Comparison of ENCODE assay signal across 19 cellular contexts in genomic region chr2:44692821-44693220, GRCh38.
DNase-seq lines count a peak whose midpoint lies in the region; ATAC-seq, FAIRE-seq and TF ChIP-seq lines count a peak whose summit lies in the region.
"Had no signal": no experiment of that assay in that cellular context is flagged by ENCODE, and none has a peak within 500 bp of the region (broad histone marks: within the 10 kb centered on the region; RNA-seq: fewer than 3 reads in every experiment).

No MANE protein-coding gene starts in this region.

- POLR2A ChIA-PET in MCF 10A (lab: Yijun Ruan, JAX) (no interaction called here), HEK293T (lab: Yijun Ruan, JAX) (no interaction called here)

- H3K27ac Mint-ChIP-seq in MCF 10A (ENCODE audit: low read depth, unreplicated experiment) = no peak overlapping the region
- no peak overlapping the region for H3K27ac Mint-ChIP-seq in astrocyte (ENCODE audit: unreplicated experiment)
- H3K27ac Mint-ChIP-seq in T-helper 2 cell treated with Interferon-gamma antibody and Interleukin-4, amounts not matched to agents 5 μg/mL and 100 μg/mL, for 36 hours = no peak overlapping the region
- H3K27ac Mint-ChIP-seq: CD14-positive monocyte; CD4-positive, alpha-beta memory T cell had no signal

- peak; percentile 3 for DNase-seq in MCF 10A (ENCODE audit: unreplicated experiment)
- DNase-seq in breast epithelium (ENCODE audit: low spot score in 2 of 2) = no peak
- DNase-seq in astrocyte (ENCODE audit: low read depth) = peak; percentile 19
- DNase-seq in fibroblast of mammary gland (ENCODE audit: low read depth) = peak; percentile 30
- no peak for DNase-seq in T-helper 2 cell treated with Interferon-gamma antibody and Interleukin-4, amounts not matched to agents 5 μg/mL and 100 μg/mL, for 36 hours (ENCODE audit: low spot score)
- DNase-seq in HEK293T (ENCODE audit: extremely low spot score) = no peak
- DNase-seq: CD4-positive, alpha-beta memory T cell; DMS153; DMS79; GF-D8; IMR-90 had no signal

- H3K27ac ChIP-seq in breast epithelium (no peak overlapping the region), astrocyte (ENCODE audit: low read depth, low read length) (no peak overlapping the region)
- H3K27ac ChIP-seq: 22Rv1, A549, BLaER1 had no signal

- H3K4me3 Mint-ChIP-seq in MCF 10A (ENCODE audit: unreplicated experiment) (no peak overlapping the region), astrocyte (ENCODE audit: unreplicated experiment) (no peak overlapping the region)
- no peak overlapping the region for H3K4me3 Mint-ChIP-seq in T-helper 2 cell treated with Interferon-gamma antibody and Interleukin-4, amounts not matched to agents 5 μg/mL and 100 μg/mL, for 36 hours
- H3K4me3 Mint-ChIP-seq: CD14-positive monocyte; CD4-positive, alpha-beta memory T cell had no signal

- H3K9me3 Mint-ChIP-seq in MCF 10A (ENCODE audit: unreplicated experiment) = no peaks in the 10 kb centered on the region
- H3K9me3 Mint-ChIP-seq in astrocyte (ENCODE audit: unreplicated experiment) = no peaks in the 10 kb centered on the region
- no peaks in the 10 kb centered on the region for H3K9me3 Mint-ChIP-seq in T-helper 2 cell treated with Interferon-gamma antibody and Interleukin-4, amounts not matched to agents 5 μg/mL and 100 μg/mL, for 36 hours
- H3K9me3 Mint-ChIP-seq: CD4-positive, alpha-beta memory T cell had no signal

- no peak for FAIRE-seq in astrocyte (lab: Jason Lieb, UNC)
- FAIRE-seq: A549, H1, HTR-8/SVneo had no signal

- H3K27me3 Mint-ChIP-seq in MCF 10A (ENCODE audit: insufficient read depth, unreplicated experiment) = no peaks in the 10 kb centered on the region
- H3K27me3 Mint-ChIP-seq in astrocyte (ENCODE audit: low read depth, unreplicated experiment) = no peaks in the 10 kb centered on the region
- peaks cover 4% of the 10 kb centered on the region for H3K27me3 Mint-ChIP-seq in T-helper 2 cell treated with Interferon-gamma antibody and Interleukin-4, amounts not matched to agents 5 μg/mL and 100 μg/mL, for 36 hours (ENCODE audit: low read depth)

- no peak for TF ChIP-seq CTCF in MCF 10A (IDR thresholded peaks at IDR 0.05; ENCODE audit: unreplicated experiment)
- no peak for TF ChIP-seq CTCF in breast epithelium (IDR thresholded peaks at IDR 0.05)
- no peak for TF ChIP-seq CTCF in astrocyte (IDR thresholded peaks at IDR 0.05; ENCODE audit: insufficient read depth, low read depth, low read length)
- TF ChIP-seq CTCF in fibroblast of mammary gland (conservative IDR thresholded peaks at IDR 0.05; ENCODE audit: control insufficient read depth, insufficient read depth, low read depth, low read length) = no peak

- no peak for TF ChIP-seq POLR2A in breast epithelium (IDR thresholded peaks at IDR 0.05)

- H3K4me1 ChIP-seq in breast epithelium = no peaks in the 10 kb centered on the region
- peaks cover 6% of the 10 kb centered on the region for H3K4me1 ChIP-seq in astrocyte (ENCODE audit: insufficient read depth, low read length)
- H3K4me1 ChIP-seq: A549, BLaER1, HAP-1 had no signal

- H3K36me3 ChIP-seq in breast epithelium (no peaks in the 10 kb centered on the region), astrocyte (ENCODE audit: insufficient read depth, low read length) (no peaks in the 10 kb centered on the region)
- H3K36me3 ChIP-seq: BLaER1, HAP-1 had no signal

- CTCF ChIA-PET in MCF 10A (lab: Yijun Ruan, JAX) = interaction anchor here (0.8 kb wide), 1 partner anchor 262 kb away, joined by 3 read pairs; no protein-coding TSS in a partner anchor
- CTCF ChIA-PET in HEK293T (lab: Yijun Ruan, JAX) = no interaction called here

- H3K36me3 Mint-ChIP-seq in MCF 10A (ENCODE audit: insufficient read depth, unreplicated experiment) = no peaks in the 10 kb centered on the region
- no peaks in the 10 kb centered on the region for H3K36me3 Mint-ChIP-seq in astrocyte (ENCODE audit: low read depth, unreplicated experiment)
- H3K36me3 Mint-ChIP-seq in T-helper 2 cell treated with Interferon-gamma antibody and Interleukin-4, amounts not matched to agents 5 μg/mL and 100 μg/mL, for 36 hours (ENCODE audit: low read depth) = no peaks in the 10 kb centered on the region
- H3K36me3 Mint-ChIP-seq: CD14-positive monocyte; CD4-positive, alpha-beta memory T cell had no signal

- H3K4me3 ChIP-seq in breast epithelium (no peak overlapping the region), astrocyte (ENCODE audit: insufficient read depth, low read depth, low read length) (no peak overlapping the region), fibroblast of mammary gland (ENCODE audit: control insufficient read depth, low read depth, low read length) (no peak overlapping the region)
- H3K4me3 ChIP-seq: A549, BLaER1, HAP-1 had no signal

- no peaks in the 10 kb centered on the region for H3K9me3 ChIP-seq in breast epithelium
- no peaks in the 10 kb centered on the region for H3K9me3 ChIP-seq in astrocyte (ENCODE audit: insufficient read depth, low read depth, low read length)
- H3K9me3 ChIP-seq: A549, BLaER1, HAP-1 had no signal

- no peaks in the 10 kb centered on the region for H3K27me3 ChIP-seq in breast epithelium
- peaks cover 3% of the 10 kb centered on the region for H3K27me3 ChIP-seq in astrocyte (ENCODE audit: insufficient read depth, low read length)
- H3K27me3 ChIP-seq: BLaER1 had no signal

- no peaks in the 10 kb centered on the region for H3K79me2 ChIP-seq in astrocyte (ENCODE audit: insufficient read depth, low read length)

- no peak overlapping the region for H3K4me2 ChIP-seq in astrocyte (ENCODE audit: low read length)
- H3K4me2 ChIP-seq: A549, BLaER1 had no signal

- no peaks in the 10 kb centered on the region for H4K20me1 ChIP-seq in astrocyte (ENCODE audit: insufficient read depth, low read length)
- H4K20me1 ChIP-seq: BLaER1 had no signal

- H3K4me1 Mint-ChIP-seq in MCF 10A (ENCODE audit: insufficient read depth, unreplicated experiment) = no peaks in the 10 kb centered on the region
- no peaks in the 10 kb centered on the region for H3K4me1 Mint-ChIP-seq in astrocyte (ENCODE audit: low read depth, unreplicated experiment)
- no peaks in the 10 kb centered on the region for H3K4me1 Mint-ChIP-seq in T-helper 2 cell treated with Interferon-gamma antibody and Interleukin-4, amounts not matched to agents 5 μg/mL and 100 μg/mL, for 36 hours (ENCODE audit: low read depth)
- H3K4me1 Mint-ChIP-seq: CD4-positive, alpha-beta memory T cell had no signal

- BruUV-seq in MCF 10A (replicated peaks; lab: Mats Ljungman, UMichigan) = no TSS peak

- ATAC-seq in HG03571 (IDR thresholded peaks at IDR 0.05; ENCODE audit: unreplicated experiment) = no peak
- ATAC-seq: A549 had no signal

- intact Hi-C loops in MCF 10A (cut with micrococcal nuclease) = no loop called here
- intact Hi-C loops in breast epithelium (cut with DNase I; ENCODE audit: low total_unique reads) = no loop called here

- H2AFZ ChIP-seq in astrocyte (ENCODE audit: low read depth, low read length) = no peak overlapping the region

- no peak overlapping the region for H3K9ac ChIP-seq in astrocyte (ENCODE audit: low read length)
- H3K9ac ChIP-seq: BLaER1 had no signal

TF ChIP-seq in HEK293T, 16 proteins besides CTCF, POLR2A, EP300 and RAD21:
- TF ChIP-seq FOXK2 (IDR thresholded peaks at IDR 0.05) (no peak), LEF1 (IDR thresholded peaks at IDR 0.05; ENCODE audit: borderline replicate concordance) (no peak), ARNT (IDR thresholded peaks at IDR 0.05) (no peak), BHLHE40 (IDR thresholded peaks at IDR 0.05; ENCODE audit: borderline replicate concordance) (no peak), ELF4 (IDR thresholded peaks at IDR 0.05) (no peak), SP1 (IDR thresholded peaks at IDR 0.05) (no peak), NFRKB (IDR thresholded peaks at IDR 0.05) (no peak), FOXM1 (IDR thresholded peaks at IDR 0.05; ENCODE audit: borderline replicate concordance) (no peak), ZNF384 (IDR thresholded peaks at IDR 0.05) (no peak), HDGF (IDR thresholded peaks at IDR 0.05; ENCODE audit: borderline replicate concordance) (no peak)

Comparison
In these comparisons a context has a peak if more than half of its experiments do, and no peak if none do; other contexts are left out.
1. DNase-seq: peak in MCF 10A (single experiment), astrocyte (single experiment) and fibroblast of mammary gland (single experiment); none in breast epithelium (0 of 2), T-helper 2 cell treated with Interferon-gamma antibody and Interleukin-4, amounts not matched to agents 5 μg/mL and 100 μg/mL, for 36 hours (single experiment) and HEK293T (single experiment).